ENCODE assay signal across 8 cellular contexts in genomic region chr3:124804875-124805274, GRCh38.
"Had no signal": no experiment of that assay in that cellular context is flagged by ENCODE, and none has a peak within 500 bp of the region (broad histone marks: within the 10 kb centered on the region; RNA-seq: fewer than 3 reads in every experiment).

No MANE protein-coding gene starts in this region.

- H3K36me3 ChIP-seq: HAP-1 had no signal

- H3K4me1 ChIP-seq: HAP-1 had no signal

- H3K27ac ChIP-seq: HL-60 had no signal

- ATAC-seq: HCT116, HepG2 had no signal

- H3K4me3 ChIP-seq: HAP-1 had no signal

- DNase-seq: GOT3, H7, KBM-7 had no signal

- H3K27ac Mint-ChIP-seq: IgD-negative memory B cell had no signal

- H3K9me3 ChIP-seq: HAP-1 had no signal
